ENCODE assay signal across 17 cellular contexts in genomic region chr15:76170426-76170800, GRCh38.
"Had no signal": no experiment of that assay in that cellular context is flagged by ENCODE, and none has a peak within 500 bp of the region (broad histone marks: within the 10 kb centered on the region; RNA-seq: fewer than 3 reads in every experiment).

No MANE protein-coding gene starts in this region.

- H3K4me3 ChIP-seq: adrenal gland, coronary artery, mucosa of descending colon, psoas muscle had no signal

- DNase-seq: activated CD4-positive, alpha-beta T cell treated with anti-CD3 and anti-CD28 coated beads, Interleukin-2, amount 50 U/mL, for 1 hour; activated naive CD4-positive, alpha-beta T cell treated with anti-CD3 and anti-CD28 coated beads for 36 hours; activated T-cell treated with anti-CD3 and anti-CD28 coated beads for 4 hours; adrenal gland; caudate nucleus; effector memory CD8-positive, alpha-beta T cell; immature natural killer cell; mucosa of descending colon; occipital lobe; stimulated activated CD4-positive, alpha-beta T cell treated with anti-CD3 and anti-CD28 coated beads, Interleukin-15, amount 100 ng/mL, for 24 hours; T-helper 2 cell had no signal

- H3K27me3 Mint-ChIP-seq: activated T-helper 17 cell treated with anti-CD3 and anti-CD28 coated beads, Interleukin-2, amount 50 U/mL, for 72 hours; type B pancreatic cell had no signal

- H3K9me3 ChIP-seq: adrenal gland, mucosa of descending colon, psoas muscle had no signal

- H3K36me3 ChIP-seq: adrenal gland had no signal

- H3K4me3 Mint-ChIP-seq: activated naive CD4-positive, alpha-beta T cell treated with anti-CD3 and anti-CD28 coated beads for 36 hours; activated T-helper 17 cell treated with anti-CD3 and anti-CD28 coated beads, Interleukin-2, amount 50 U/mL, for 72 hours; effector memory CD8-positive, alpha-beta T cell; immature natural killer cell; natural killer cell treated with Interleukin-12 subunit alpha and Interleukin-12 subunit beta and Interleukin-15 and Interleukin-18, amount 100 ng/mL, for 72 hours; type B pancreatic cell had no signal

- H3K4me1 Mint-ChIP-seq: activated T-helper 17 cell treated with anti-CD3 and anti-CD28 coated beads, Interleukin-2, amount 50 U/mL, for 72 hours; immature natural killer cell had no signal

- H3K27me3 ChIP-seq: adrenal gland had no signal

- H3K36me3 Mint-ChIP-seq: immature natural killer cell; natural killer cell treated with Interleukin-12 subunit alpha and Interleukin-12 subunit beta and Interleukin-15 and Interleukin-18, amount 100 ng/mL, for 72 hours; type B pancreatic cell had no signal

- H3K4me1 ChIP-seq: adrenal gland had no signal

- H3K9me3 Mint-ChIP-seq: activated naive CD4-positive, alpha-beta T cell treated with anti-CD3 and anti-CD28 coated beads for 36 hours; activated T-helper 17 cell treated with anti-CD3 and anti-CD28 coated beads, Interleukin-2, amount 50 U/mL, for 72 hours; effector memory CD8-positive, alpha-beta T cell; immature natural killer cell; natural killer cell treated with Interleukin-12 subunit alpha and Interleukin-12 subunit beta and Interleukin-15 and Interleukin-18, amount 100 ng/mL, for 72 hours; type B pancreatic cell had no signal

- H3K27ac ChIP-seq: epithelial cell of prostate, psoas muscle had no signal

- H3K27ac Mint-ChIP-seq: activated naive CD4-positive, alpha-beta T cell treated with anti-CD3 and anti-CD28 coated beads for 36 hours; activated T-helper 17 cell treated with anti-CD3 and anti-CD28 coated beads, Interleukin-2, amount 50 U/mL, for 72 hours; effector memory CD8-positive, alpha-beta T cell; immature natural killer cell; natural killer cell treated with Interleukin-12 subunit alpha and Interleukin-12 subunit beta and Interleukin-15 and Interleukin-18, amount 100 ng/mL, for 72 hours; type B pancreatic cell had no signal
